ENCODE assay signal across 1 cellular context in genomic region chr19:8412783-8413592, GRCh38.
A peak's percentile ranks its signal among the peaks of the same experiment; 100 is the strongest.
TF ChIP-seq lines count a peak whose summit lies in the region.

A gene with protein sequence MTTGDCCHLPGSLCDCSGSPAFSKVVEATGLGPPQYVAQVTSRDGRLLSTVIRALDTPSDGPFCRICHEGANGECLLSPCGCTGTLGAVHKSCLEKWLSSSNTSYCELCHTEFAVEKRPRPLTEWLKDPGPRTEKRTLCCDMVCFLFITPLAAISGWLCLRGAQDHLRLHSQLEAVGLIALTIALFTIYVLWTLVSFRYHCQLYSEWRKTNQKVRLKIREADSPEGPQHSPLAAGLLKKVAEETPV (plus strand): TSS chr19:8413305. CDS start chr19:8421841, 8,536 bp downstream.

TF ChIP-seq in HepG2, 621 proteins besides CTCF, POLR2A, EP300 and RAD21 (continued from another document and continues in another):
- TF ChIP-seq ZNF230 (CRISPR knock-in tag; IDR thresholded peaks at IDR 0.05) (no peak), RBFOX2 (IDR thresholded peaks at IDR 0.05; ENCODE audit: low read depth, low read length) (peak; percentile 65), ARNT2 (CRISPR knock-in tag; IDR thresholded peaks at IDR 0.05; ENCODE audit: low read depth) (no peak), SUZ12 (IDR thresholded peaks at IDR 0.05; ENCODE audit: low read depth, low read length) (no peak), AFF4 (CRISPR knock-in tag; IDR thresholded peaks at IDR 0.05) (no peak), ZNF496 (CRISPR knock-in tag; IDR thresholded peaks at IDR 0.05; ENCODE audit: insufficient replicate concordance) (no peak), PCBP2 (optimal IDR thresholded peaks at IDR 0.05; ENCODE audit: low read depth, low read length, poor library complexity, severe bottlenecking) (no peak), ZNF362 (CRISPR knock-in tag; IDR thresholded peaks at IDR 0.05; ENCODE audit: borderline replicate concordance) (peak; percentile 90; the same call in 1 of the 2 replicates), PRPF4 (IDR thresholded peaks at IDR 0.05; ENCODE audit: low read depth, low read length, poor library complexity, severe bottlenecking) (no peak), SMAD9 (CRISPR knock-in tag; IDR thresholded peaks at IDR 0.05) (no peak), ZZZ3 (CRISPR knock-in tag; IDR thresholded peaks at IDR 0.05; ENCODE audit: borderline replicate concordance) (no peak), HDAC2 (CRISPR knock-in tag; IDR thresholded peaks at IDR 0.05) (no peak), NCOA5 (CRISPR knock-in tag; IDR thresholded peaks at IDR 0.05) (no peak), POLR2AphosphoS5 (IDR thresholded peaks at IDR 0.05; ENCODE audit: low read depth, low read length) (no peak), ZNF33B (CRISPR knock-in tag; IDR thresholded peaks at IDR 0.05) (no peak), MXI1 (IDR thresholded peaks at IDR 0.05; ENCODE audit: borderline replicate concordance, low read depth, low read length) (peak; percentile 60; the same call in 1 of the 3 replicates), HNRNPUL1 (IDR thresholded peaks at IDR 0.05; ENCODE audit: low read depth, low read length) (no peak), ATF7-NPFF (CRISPR knock-in tag; IDR thresholded peaks at IDR 0.05; ENCODE audit: low read depth) (no peak), RXRA (CRISPR knock-in tag; IDR thresholded peaks at IDR 0.05) (no peak), ZNF781 (CRISPR knock-in tag; IDR thresholded peaks at IDR 0.05; ENCODE audit: borderline replicate concordance, not compliant biosample characterization) (no peak), NONO (IDR thresholded peaks at IDR 0.05) (no peak), NONO (CRISPR knock-in tag; conservative IDR thresholded peaks at IDR 0.05) (no peak), ZNF207 (IDR thresholded peaks at IDR 0.05; ENCODE audit: borderline replicate concordance) (no peak), NFE2 (CRISPR knock-in tag; IDR thresholded peaks at IDR 0.05) (no peak), POLR2AphosphoS2 (IDR thresholded peaks at IDR 0.05; ENCODE audit: low read depth, low read length) (no peak), RNF2 (conservative IDR thresholded peaks at IDR 0.05; ENCODE audit: low read depth) (no peak), ARHGAP35 (CRISPR knock-in tag; IDR thresholded peaks at IDR 0.05; ENCODE audit: borderline replicate concordance) (no peak), ZMYM4 (CRISPR knock-in tag; IDR thresholded peaks at IDR 0.05) (0 out of 2 replicates have a peak, but pooled peaks have one; percentile 22), HCFC1 (IDR thresholded peaks at IDR 0.05; ENCODE audit: low read depth, low read length) (no peak), ETV6 (CRISPR knock-in tag; conservative IDR thresholded peaks at IDR 0.05) (no peak), CCAR2 (optimal IDR thresholded peaks at IDR 0.05; ENCODE audit: low read depth, low read length) (no peak), ZFP1 (CRISPR knock-in tag; IDR thresholded peaks at IDR 0.05) (no peak)
- TF ChIP-seq, protein P1, sequence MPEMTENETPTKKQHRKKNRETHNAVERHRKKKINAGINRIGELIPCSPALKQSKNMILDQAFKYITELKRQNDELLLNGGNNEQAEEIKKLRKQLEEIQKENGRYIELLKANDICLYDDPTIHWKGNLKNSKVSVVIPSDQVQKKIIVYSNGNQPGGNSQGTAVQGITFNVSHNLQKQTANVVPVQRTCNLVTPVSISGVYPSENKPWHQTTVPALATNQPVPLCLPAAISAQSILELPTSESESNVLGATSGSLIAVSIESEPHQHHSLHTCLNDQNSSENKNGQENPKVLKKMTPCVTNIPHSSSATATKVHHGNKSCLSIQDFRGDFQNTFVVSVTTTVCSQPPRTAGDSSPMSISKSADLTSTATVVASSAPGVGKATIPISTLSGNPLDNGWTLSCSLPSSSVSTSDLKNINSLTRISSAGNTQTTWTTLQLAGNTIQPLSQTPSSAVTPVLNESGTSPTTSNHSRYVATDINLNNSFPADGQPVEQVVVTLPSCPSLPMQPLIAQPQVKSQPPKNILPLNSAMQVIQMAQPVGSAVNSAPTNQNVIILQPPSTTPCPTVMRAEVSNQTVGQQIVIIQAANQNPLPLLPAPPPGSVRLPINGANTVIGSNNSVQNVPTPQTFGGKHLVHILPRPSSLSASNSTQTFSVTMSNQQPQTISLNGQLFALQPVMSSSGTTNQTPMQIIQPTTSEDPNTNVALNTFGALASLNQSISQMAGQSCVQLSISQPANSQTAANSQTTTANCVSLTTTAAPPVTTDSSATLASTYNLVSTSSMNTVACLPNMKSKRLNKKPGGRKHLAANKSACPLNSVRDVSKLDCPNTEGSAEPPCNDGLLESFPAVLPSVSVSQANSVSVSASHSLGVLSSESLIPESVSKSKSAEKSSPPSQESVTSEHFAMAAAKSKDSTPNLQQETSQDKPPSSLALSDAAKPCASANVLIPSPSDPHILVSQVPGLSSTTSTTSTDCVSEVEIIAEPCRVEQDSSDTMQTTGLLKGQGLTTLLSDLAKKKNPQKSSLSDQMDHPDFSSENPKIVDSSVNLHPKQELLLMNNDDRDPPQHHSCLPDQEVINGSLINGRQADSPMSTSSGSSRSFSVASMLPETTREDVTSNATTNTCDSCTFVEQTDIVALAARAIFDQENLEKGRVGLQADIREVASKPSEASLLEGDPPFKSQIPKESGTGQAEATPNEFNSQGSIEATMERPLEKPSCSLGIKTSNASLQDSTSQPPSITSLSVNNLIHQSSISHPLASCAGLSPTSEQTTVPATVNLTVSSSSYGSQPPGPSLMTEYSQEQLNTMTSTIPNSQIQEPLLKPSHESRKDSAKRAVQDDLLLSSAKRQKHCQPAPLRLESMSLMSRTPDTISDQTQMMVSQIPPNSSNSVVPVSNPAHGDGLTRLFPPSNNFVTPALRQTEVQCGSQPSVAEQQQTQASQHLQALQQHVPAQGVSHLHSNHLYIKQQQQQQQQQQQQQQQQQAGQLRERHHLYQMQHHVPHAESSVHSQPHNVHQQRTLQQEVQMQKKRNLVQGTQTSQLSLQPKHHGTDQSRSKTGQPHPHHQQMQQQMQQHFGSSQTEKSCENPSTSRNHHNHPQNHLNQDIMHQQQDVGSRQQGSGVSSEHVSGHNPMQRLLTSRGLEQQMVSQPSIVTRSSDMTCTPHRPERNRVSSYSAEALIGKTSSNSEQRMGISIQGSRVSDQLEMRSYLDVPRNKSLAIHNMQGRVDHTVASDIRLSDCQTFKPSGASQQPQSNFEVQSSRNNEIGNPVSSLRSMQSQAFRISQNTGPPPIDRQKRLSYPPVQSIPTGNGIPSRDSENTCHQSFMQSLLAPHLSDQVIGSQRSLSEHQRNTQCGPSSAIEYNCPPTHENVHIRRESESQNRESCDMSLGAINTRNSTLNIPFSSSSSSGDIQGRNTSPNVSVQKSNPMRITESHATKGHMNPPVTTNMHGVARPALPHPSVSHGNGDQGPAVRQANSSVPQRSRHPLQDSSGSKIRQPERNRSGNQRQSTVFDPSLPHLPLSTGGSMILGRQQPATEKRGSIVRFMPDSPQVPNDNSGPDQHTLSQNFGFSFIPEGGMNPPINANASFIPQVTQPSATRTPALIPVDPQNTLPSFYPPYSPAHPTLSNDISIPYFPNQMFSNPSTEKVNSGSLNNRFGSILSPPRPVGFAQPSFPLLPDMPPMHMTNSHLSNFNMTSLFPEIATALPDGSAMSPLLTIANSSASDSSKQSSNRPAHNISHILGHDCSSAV (CRISPR knock-in tag; IDR thresholded peaks at IDR 0.05; ENCODE audit: borderline replicate concordance), result no peak
- TF ChIP-seq, protein P2, sequence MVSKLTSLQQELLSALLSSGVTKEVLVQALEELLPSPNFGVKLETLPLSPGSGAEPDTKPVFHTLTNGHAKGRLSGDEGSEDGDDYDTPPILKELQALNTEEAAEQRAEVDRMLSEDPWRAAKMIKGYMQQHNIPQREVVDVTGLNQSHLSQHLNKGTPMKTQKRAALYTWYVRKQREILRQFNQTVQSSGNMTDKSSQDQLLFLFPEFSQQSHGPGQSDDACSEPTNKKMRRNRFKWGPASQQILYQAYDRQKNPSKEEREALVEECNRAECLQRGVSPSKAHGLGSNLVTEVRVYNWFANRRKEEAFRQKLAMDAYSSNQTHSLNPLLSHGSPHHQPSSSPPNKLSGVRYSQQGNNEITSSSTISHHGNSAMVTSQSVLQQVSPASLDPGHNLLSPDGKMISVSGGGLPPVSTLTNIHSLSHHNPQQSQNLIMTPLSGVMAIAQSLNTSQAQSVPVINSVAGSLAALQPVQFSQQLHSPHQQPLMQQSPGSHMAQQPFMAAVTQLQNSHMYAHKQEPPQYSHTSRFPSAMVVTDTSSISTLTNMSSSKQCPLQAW (CRISPR knock-in tag; IDR thresholded peaks at IDR 0.05), result no peak
- TF ChIP-seq, protein P3, sequence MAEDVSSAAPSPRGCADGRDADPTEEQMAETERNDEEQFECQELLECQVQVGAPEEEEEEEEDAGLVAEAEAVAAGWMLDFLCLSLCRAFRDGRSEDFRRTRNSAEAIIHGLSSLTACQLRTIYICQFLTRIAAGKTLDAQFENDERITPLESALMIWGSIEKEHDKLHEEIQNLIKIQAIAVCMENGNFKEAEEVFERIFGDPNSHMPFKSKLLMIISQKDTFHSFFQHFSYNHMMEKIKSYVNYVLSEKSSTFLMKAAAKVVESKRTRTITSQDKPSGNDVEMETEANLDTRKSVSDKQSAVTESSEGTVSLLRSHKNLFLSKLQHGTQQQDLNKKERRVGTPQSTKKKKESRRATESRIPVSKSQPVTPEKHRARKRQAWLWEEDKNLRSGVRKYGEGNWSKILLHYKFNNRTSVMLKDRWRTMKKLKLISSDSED (CRISPR knock-in tag; IDR thresholded peaks at IDR 0.05), result no peak
- TF ChIP-seq, protein P4, sequence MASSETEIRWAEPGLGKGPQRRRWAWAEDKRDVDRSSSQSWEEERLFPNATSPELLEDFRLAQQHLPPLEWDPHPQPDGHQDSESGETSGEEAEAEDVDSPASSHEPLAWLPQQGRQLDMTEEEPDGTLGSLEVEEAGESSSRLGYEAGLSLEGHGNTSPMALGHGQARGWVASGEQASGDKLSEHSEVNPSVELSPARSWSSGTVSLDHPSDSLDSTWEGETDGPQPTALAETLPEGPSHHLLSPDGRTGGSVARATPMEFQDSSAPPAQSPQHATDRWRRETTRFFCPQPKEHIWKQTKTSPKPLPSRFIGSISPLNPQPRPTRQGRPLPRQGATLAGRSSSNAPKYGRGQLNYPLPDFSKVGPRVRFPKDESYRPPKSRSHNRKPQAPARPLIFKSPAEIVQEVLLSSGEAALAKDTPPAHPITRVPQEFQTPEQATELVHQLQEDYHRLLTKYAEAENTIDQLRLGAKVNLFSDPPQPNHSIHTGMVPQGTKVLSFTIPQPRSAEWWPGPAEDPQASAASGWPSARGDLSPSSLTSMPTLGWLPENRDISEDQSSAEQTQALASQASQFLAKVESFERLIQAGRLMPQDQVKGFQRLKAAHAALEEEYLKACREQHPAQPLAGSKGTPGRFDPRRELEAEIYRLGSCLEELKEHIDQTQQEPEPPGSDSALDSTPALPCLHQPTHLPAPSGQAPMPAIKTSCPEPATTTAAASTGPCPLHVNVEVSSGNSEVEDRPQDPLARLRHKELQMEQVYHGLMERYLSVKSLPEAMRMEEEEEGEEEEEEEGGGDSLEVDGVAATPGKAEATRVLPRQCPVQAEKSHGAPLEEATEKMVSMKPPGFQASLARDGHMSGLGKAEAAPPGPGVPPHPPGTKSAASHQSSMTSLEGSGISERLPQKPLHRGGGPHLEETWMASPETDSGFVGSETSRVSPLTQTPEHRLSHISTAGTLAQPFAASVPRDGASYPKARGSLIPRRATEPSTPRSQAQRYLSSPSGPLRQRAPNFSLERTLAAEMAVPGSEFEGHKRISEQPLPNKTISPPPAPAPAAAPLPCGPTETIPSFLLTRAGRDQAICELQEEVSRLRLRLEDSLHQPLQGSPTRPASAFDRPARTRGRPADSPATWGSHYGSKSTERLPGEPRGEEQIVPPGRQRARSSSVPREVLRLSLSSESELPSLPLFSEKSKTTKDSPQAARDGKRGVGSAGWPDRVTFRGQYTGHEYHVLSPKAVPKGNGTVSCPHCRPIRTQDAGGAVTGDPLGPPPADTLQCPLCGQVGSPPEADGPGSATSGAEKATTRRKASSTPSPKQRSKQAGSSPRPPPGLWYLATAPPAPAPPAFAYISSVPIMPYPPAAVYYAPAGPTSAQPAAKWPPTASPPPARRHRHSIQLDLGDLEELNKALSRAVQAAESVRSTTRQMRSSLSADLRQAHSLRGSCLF (CRISPR knock-in tag; IDR thresholded peaks at IDR 0.05; ENCODE audit: borderline replicate concordance), result no peak
